Comparison of ENCODE assay signal across 8 cellular contexts in genomic region chr2:43227830-43228280, GRCh38. TPM values are rescaled to one million over a fixed set of nuclear protein-coding genes. Genes with fewer than 3 reads are reported as not detected.
DNase-seq lines count a peak whose midpoint lies in the region; ATAC-seq and TF ChIP-seq lines count a peak whose summit lies in the region.

No MANE protein-coding gene starts in this region.

- H3K36me3 Mint-ChIP-seq in progenitor cell of endocrine pancreas (ENCODE audit: insufficient read depth) = peaks cover 20% of the 10 kb centered on the region

- H3K4me3 Mint-ChIP-seq in progenitor cell of endocrine pancreas (ENCODE audit: low read depth) = peak overlapping the region; percentile 77

- peak; percentile 76 for DNase-seq in RWPE1 (ENCODE audit: low spot score)
- no peak for DNase-seq in esophagus muscularis mucosa (ENCODE audit: extremely low spot score)
- DNase-seq in progenitor cell of endocrine pancreas (ENCODE audit: low spot score, unreplicated experiment) = no peak
- DNase-seq in OCI-M2 (lab: John Stamatoyannopoulos, UW; ENCODE audit: unreplicated experiment) = no peak
- DNase-seq in HT-29 (ENCODE audit: low spot score) = no peak

- peak overlapping the region; percentile 99 for H3K27ac ChIP-seq in RWPE1
- H3K27ac ChIP-seq in esophagus muscularis mucosa (replicated peaks in 1 of 4) = peak overlapping the region; percentile 97 to 100 (median 98)

- H3K36me3 ChIP-seq in esophagus muscularis mucosa = peaks cover 15 to 47% (median 32%) of the 10 kb centered on the region in 4 donors

- H3K27me3 ChIP-seq in esophagus muscularis mucosa = no peaks in the 10 kb centered on the region

- H3K9me3 Mint-ChIP-seq in progenitor cell of endocrine pancreas (ENCODE audit: low read depth) = no peaks in the 10 kb centered on the region

- no peaks in the 10 kb centered on the region for H3K27me3 Mint-ChIP-seq in progenitor cell of endocrine pancreas

- POLR2A ChIA-PET in RWPE1 (lab: Yijun Ruan, JAX; ENCODE audit: low non-redundant PET) = interaction anchor here (0.6 to 1.4 kb wide), 3 partner anchors 69 to 256 kb away, joined by 3 to 6 read pairs (median 5); no protein-coding TSS in a partner anchor

- peaks cover 31 to 54% (median 39%) of the 10 kb centered on the region in 4 donors for H3K4me1 ChIP-seq in esophagus muscularis mucosa

- H3K27ac Mint-ChIP-seq in progenitor cell of endocrine pancreas = peak overlapping the region; percentile 94

- ATAC-seq in HG03520 (IDR thresholded peaks at IDR 0.05; ENCODE audit: unreplicated experiment) (no peak), HG03521 (IDR thresholded peaks at IDR 0.05; ENCODE audit: unreplicated experiment) (no peak)

- H3K4me3 ChIP-seq in GM12875 (ENCODE audit: low read depth, low read length) (peak overlapping the region; percentile 55), esophagus muscularis mucosa (peak overlapping the region; percentile 80 to 93 (median 90))

- WGBS in esophagus muscularis mucosa = 11% methylated on average over 10 of the region's 10 CpGs

- no peak for TF ChIP-seq EP300 in esophagus muscularis mucosa (IDR thresholded peaks at IDR 0.05)

- no peaks in the 10 kb centered on the region for H3K9me3 ChIP-seq in esophagus muscularis mucosa

- no peak for TF ChIP-seq POLR2A in esophagus muscularis mucosa (IDR thresholded peaks at IDR 0.05; ENCODE audit: low read depth)

- no peak for TF ChIP-seq CTCF in GM12875 (IDR thresholded peaks at IDR 0.05; ENCODE audit: borderline replicate concordance, insufficient read depth, low read depth, low read length)
- TF ChIP-seq CTCF in RWPE1 (conservative IDR thresholded peaks at IDR 0.05; ENCODE audit: low read depth) = 0 out of 2 replicates have a peak, but pooled peaks have one; percentile 0
- TF ChIP-seq CTCF in esophagus muscularis mucosa (IDR thresholded peaks at IDR 0.05) = peak in 2 of 3 experiments; percentile 51 to 52
- TF ChIP-seq CTCF in progenitor cell of endocrine pancreas (IDR thresholded peaks at IDR 0.05; ENCODE audit: unreplicated experiment) = no peak

- intact Hi-C loops in esophagus muscularis mucosa (cut with DNase I) = loop anchor here (2.0 to 5.0 kb wide), 4 partner anchors 141 to 281 kb away; no protein-coding TSS in a partner anchor

- CTCF ChIA-PET in RWPE1 (lab: Yijun Ruan, JAX) = interaction anchor here (0.5 to 4.0 kb wide), 13 partner anchors 68 to 399 kb away, joined by 3 to 29 read pairs (median 4); no protein-coding TSS in a partner anchor

- H3K4me1 Mint-ChIP-seq in progenitor cell of endocrine pancreas (ENCODE audit: low read depth) = peaks cover 17% of the 10 kb centered on the region

RNA-seq across cellular contexts. Expression of gene ZFP36L2, which starts 1.4 kb away (rescaled TPM):
- total RNA-seq in esophagus muscularis mucosa (100 to 1,000 TPM in 1 of 4 donors, 10 to 100 TPM in 3; 81.7 to 117 (median 85.7) TPM), progenitor cell of endocrine pancreas (213 and 222 TPM in 2 replicates)
- 19.4 and 20.5 TPM in 2 replicates for total RNA-seq in HT-29 (2014; rRNA removed; shearing (Covaris generic))

Comparison
In these comparisons a context has a peak if more than half of its experiments do, and no peak if none do; other contexts are left out.
1. CTCF ChIP-seq: peak in RWPE1 (single experiment) and esophagus muscularis mucosa (2 of 3); none in GM12875 (single experiment) and progenitor cell of endocrine pancreas (single experiment).